Comparison of ENCODE assay signal across 1 cellular context in the genomic region with DNA sequence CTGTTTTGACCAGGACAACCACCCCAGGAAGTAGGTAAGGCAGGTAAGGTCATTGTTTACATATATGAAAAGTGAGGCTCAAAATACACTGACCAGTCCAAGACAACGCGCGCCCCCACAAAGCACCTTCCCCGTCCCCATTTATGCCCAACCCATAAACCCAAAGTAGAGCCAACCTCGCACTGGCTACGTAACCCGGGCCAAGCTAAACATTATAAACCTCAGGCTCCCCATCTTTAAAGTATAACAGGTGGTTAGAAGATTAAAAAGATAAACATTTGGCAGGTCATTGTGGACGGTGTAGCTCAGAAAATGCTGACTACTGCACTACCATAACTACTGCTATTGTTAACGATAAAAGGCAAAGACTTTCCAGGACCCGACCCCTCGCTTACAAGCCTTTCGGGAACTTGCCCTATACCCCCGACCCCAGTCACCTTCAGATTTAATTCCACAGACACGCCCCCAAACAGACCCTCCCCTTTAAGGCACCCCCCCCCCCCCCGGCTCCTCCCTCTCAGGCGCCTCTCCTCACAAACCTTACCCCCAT.
TF ChIP-seq lines count a peak whose summit lies in the region.

No MANE protein-coding gene starts in this region.

TF ChIP-seq in liver, 16 proteins besides CTCF, POLR2A, EP300 and RAD21 (continued from another document):
- TF ChIP-seq, protein P1, sequence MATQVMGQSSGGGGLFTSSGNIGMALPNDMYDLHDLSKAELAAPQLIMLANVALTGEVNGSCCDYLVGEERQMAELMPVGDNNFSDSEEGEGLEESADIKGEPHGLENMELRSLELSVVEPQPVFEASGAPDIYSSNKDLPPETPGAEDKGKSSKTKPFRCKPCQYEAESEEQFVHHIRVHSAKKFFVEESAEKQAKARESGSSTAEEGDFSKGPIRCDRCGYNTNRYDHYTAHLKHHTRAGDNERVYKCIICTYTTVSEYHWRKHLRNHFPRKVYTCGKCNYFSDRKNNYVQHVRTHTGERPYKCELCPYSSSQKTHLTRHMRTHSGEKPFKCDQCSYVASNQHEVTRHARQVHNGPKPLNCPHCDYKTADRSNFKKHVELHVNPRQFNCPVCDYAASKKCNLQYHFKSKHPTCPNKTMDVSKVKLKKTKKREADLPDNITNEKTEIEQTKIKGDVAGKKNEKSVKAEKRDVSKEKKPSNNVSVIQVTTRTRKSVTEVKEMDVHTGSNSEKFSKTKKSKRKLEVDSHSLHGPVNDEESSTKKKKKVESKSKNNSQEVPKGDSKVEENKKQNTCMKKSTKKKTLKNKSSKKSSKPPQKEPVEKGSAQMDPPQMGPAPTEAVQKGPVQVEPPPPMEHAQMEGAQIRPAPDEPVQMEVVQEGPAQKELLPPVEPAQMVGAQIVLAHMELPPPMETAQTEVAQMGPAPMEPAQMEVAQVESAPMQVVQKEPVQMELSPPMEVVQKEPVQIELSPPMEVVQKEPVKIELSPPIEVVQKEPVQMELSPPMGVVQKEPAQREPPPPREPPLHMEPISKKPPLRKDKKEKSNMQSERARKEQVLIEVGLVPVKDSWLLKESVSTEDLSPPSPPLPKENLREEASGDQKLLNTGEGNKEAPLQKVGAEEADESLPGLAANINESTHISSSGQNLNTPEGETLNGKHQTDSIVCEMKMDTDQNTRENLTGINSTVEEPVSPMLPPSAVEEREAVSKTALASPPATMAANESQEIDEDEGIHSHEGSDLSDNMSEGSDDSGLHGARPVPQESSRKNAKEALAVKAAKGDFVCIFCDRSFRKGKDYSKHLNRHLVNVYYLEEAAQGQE (IDR thresholded peaks at IDR 0.05) = no peak
- TF ChIP-seq NR2F2 (IDR thresholded peaks at IDR 0.05) = no peak
TF ChIP-seq in liver: peak in this region for 0.
